19 cellular contexts compared by ENCODE assay signal in the genomic region with DNA sequence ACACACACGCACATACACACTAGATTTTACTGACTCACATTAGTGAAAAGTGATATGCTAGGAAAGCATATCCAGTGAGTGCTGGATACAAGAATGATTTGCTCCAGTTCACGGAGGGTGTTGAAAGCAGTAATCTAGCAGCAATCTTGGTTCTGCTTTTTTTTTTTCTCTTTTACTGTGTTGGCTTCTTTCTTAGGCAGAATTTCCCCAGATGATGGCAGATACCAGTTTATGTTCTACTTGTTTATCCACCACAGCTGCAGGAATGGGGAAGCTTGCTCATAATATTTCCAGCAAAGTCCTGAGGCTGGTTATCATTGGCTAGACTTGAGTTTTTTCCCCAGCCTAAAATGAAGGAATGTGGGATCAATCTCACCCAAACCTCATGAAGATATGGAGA.
DNase-seq lines count a peak whose midpoint lies in the region; ATAC-seq and TF ChIP-seq lines count a peak whose summit lies in the region.
"Had no signal": no experiment of that assay in that cellular context is flagged by ENCODE, and none has a peak within 500 bp of the region (broad histone marks: within the 10 kb centered on the region; RNA-seq: fewer than 3 reads in every experiment).

No MANE protein-coding gene starts in this region.

- H3K27ac ChIP-seq in hepatocyte (no peak overlapping the region), ascending aorta (no peak overlapping the region)
- H3K27ac ChIP-seq: gastroesophageal sphincter had no signal

- H3K4me1 ChIP-seq in hepatocyte (ENCODE audit: insufficient read depth) = no peaks in the 10 kb centered on the region
- no peaks in the 10 kb centered on the region for H3K4me1 ChIP-seq in ascending aorta
- H3K4me1 ChIP-seq: gastroesophageal sphincter had no signal

- no peaks in the 10 kb centered on the region for H3K36me3 ChIP-seq in hepatocyte (replicated peaks; ENCODE audit: insufficient read depth, low read depth)
- H3K36me3 ChIP-seq in ascending aorta = no peaks in the 10 kb centered on the region
- H3K36me3 ChIP-seq: gastroesophageal sphincter had no signal

- TF ChIP-seq CTCF in hepatocyte (IDR thresholded peaks at IDR 0.05; ENCODE audit: poor library complexity) (no peak), ascending aorta (IDR thresholded peaks at IDR 0.05) (no peak)

- peak; percentile 11 for DNase-seq in hepatocyte (ENCODE audit: low spot score)
- DNase-seq in activated T-cell treated with anti-CD3 and anti-CD28 coated beads, Interleukin-2, amount 50 U/mL, for 24 hours = no peak
- no peak for DNase-seq in mesenteric fat pad (ENCODE audit: low spot score)
- no peak for DNase-seq in ascending aorta (ENCODE audit: low spot score in 2 of 2)
- DNase-seq in NCI-H774 (lab: John Stamatoyannopoulos, UW) = no peak
- DNase-seq: activated naive CD4-positive, alpha-beta T cell treated with anti-CD3 and anti-CD28 coated beads for 36 hours; GDM1; HCEC 1CT; NCI-H2081 treated with DMSO at 0.1 percent for 48 hours; NCI-H82; retina; RPMI8226; substantia nigra; T-helper 1 cell had no signal

- no peaks in the 10 kb centered on the region for H3K9me2 ChIP-seq in hepatocyte (replicated peaks; ENCODE audit: insufficient read depth)

- intact Hi-C loops in ascending aorta (cut with DNase I) = no loop called here

- no peaks in the 10 kb centered on the region for H3K36me3 Mint-ChIP-seq in activated T-cell treated with anti-CD3 and anti-CD28 coated beads, Interleukin-2, amount 50 U/mL, for 24 hours (ENCODE audit: low read depth)

- no peaks in the 10 kb centered on the region for H3K27me3 ChIP-seq in hepatocyte
- no peaks in the 10 kb centered on the region for H3K27me3 ChIP-seq in ascending aorta
- H3K27me3 ChIP-seq: gastroesophageal sphincter had no signal

- H3K27me3 Mint-ChIP-seq in activated T-cell treated with anti-CD3 and anti-CD28 coated beads, Interleukin-2, amount 50 U/mL, for 24 hours = peaks cover 5% of the 10 kb centered on the region

- no peak overlapping the region for H2AFZ ChIP-seq in hepatocyte

- no peak overlapping the region for H3K4me3 ChIP-seq in hepatocyte
- H3K4me3 ChIP-seq in ascending aorta = no peak overlapping the region
- H3K4me3 ChIP-seq: gastroesophageal sphincter had no signal

- peak; percentile 83 for ATAC-seq in GM18505 (IDR thresholded peaks at IDR 0.05; ENCODE audit: unreplicated experiment)
- ATAC-seq in GM21576 (IDR thresholded peaks at IDR 0.05; ENCODE audit: unreplicated experiment) = peak; percentile 75
- ATAC-seq in HG03342 (IDR thresholded peaks at IDR 0.05; ENCODE audit: unreplicated experiment) = peak; percentile 69
- ATAC-seq: activated CD4-positive, CD25-positive, alpha-beta regulatory T cell treated with anti-CD3 and anti-CD28 coated beads, Interleukin-2, amount 50 U/mL, for 24 hours; gastroesophageal sphincter had no signal

- no peaks in the 10 kb centered on the region for H3K79me2 ChIP-seq in hepatocyte

- no peak for TF ChIP-seq POLR2A in GM18505 (IDR thresholded peaks at IDR 0.05; ENCODE audit: borderline replicate concordance, extremely low read depth, insufficient read depth, insufficient read length)

- no peaks in the 10 kb centered on the region for H4K20me1 ChIP-seq in hepatocyte (ENCODE audit: insufficient read depth, poor library complexity, severe bottlenecking)

- 23% methylated on average over 2 of the region's 2 CpGs for WGBS in hepatocyte (ENCODE audit: low lambda C conversion rate, missing lambda C conversion rate)

- H3K4me2 ChIP-seq in hepatocyte = no peak overlapping the region

- no peaks in the 10 kb centered on the region for H3K9me3 Mint-ChIP-seq in activated T-cell treated with anti-CD3 and anti-CD28 coated beads, Interleukin-2, amount 50 U/mL, for 24 hours
- H3K9me3 Mint-ChIP-seq: activated naive CD4-positive, alpha-beta T cell treated with anti-CD3 and anti-CD28 coated beads for 36 hours had no signal

- H3K4me1 Mint-ChIP-seq in activated T-cell treated with anti-CD3 and anti-CD28 coated beads, Interleukin-2, amount 50 U/mL, for 24 hours (ENCODE audit: low read depth) = no peaks in the 10 kb centered on the region

- H3K9me3 ChIP-seq in hepatocyte (ENCODE audit: low read depth) (no peaks in the 10 kb centered on the region), ascending aorta (no peaks in the 10 kb centered on the region)

- H3K4me3 Mint-ChIP-seq in activated T-cell treated with anti-CD3 and anti-CD28 coated beads, Interleukin-2, amount 50 U/mL, for 24 hours = no peak overlapping the region
- H3K4me3 Mint-ChIP-seq: activated naive CD4-positive, alpha-beta T cell treated with anti-CD3 and anti-CD28 coated beads for 36 hours had no signal

- no peak overlapping the region for H3K27ac Mint-ChIP-seq in activated T-cell treated with anti-CD3 and anti-CD28 coated beads, Interleukin-2, amount 50 U/mL, for 24 hours
- H3K27ac Mint-ChIP-seq: activated naive CD4-positive, alpha-beta T cell treated with anti-CD3 and anti-CD28 coated beads for 36 hours had no signal
